Comparison of ENCODE assay signal across 27 cellular contexts in genomic region chr2:217990389-217990788, GRCh38.
"Had no signal": no experiment of that assay in that cellular context is flagged by ENCODE, and none has a peak within 500 bp of the region (broad histone marks: within the 10 kb centered on the region; RNA-seq: fewer than 3 reads in every experiment).

No MANE protein-coding gene starts in this region.

- DNase-seq: dermis blood vessel endothelial cell; effector memory CD4-positive, alpha-beta T cell; erythroblast; esophagus squamous epithelium; foreskin melanocyte; hypothalamus; immature natural killer cell; islet precursor cell; kidney glomerular epithelial cell; left colon; natural killer cell; stimulated activated CD4-positive, alpha-beta T cell treated with anti-CD3 and anti-CD28 coated beads, Interleukin-4, amount 100 ng/mL, for 4 hours; stimulated activated naive B cell treated with anti-CD40 and anti-IgM and Interleukin-4, amounts not matched to agents 10 μg/mL and 1 μg/mL and 100 μg/mL, for 72 hours had no signal

- FAIRE-seq: endometrium had no signal

- H3K4me1 Mint-ChIP-seq: immature natural killer cell had no signal

- H3K27ac Mint-ChIP-seq: immature natural killer cell; memory B cell; natural killer cell; stimulated activated naive B cell treated with anti-CD40 and anti-IgM and Interleukin-4, amounts not matched to agents 10 μg/mL and 1 μg/mL and 100 μg/mL, for 72 hours; stimulated activated naive CD8-positive, alpha-beta T cell treated with anti-CD3 and anti-CD28 coated beads, Interleukin-15, Interleukin-2, amounts not matched to agents 100 ng/mL and 50 ng/mL, for 24 hours had no signal

- ATAC-seq: left colon; natural killer cell; stimulated activated naive B cell treated with anti-CD40 and anti-IgM and Interleukin-4, amounts not matched to agents 10 μg/mL and 1 μg/mL and 100 μg/mL, for 72 hours; upper lobe of right lung had no signal

- H3K4me3 Mint-ChIP-seq: immature natural killer cell; memory B cell; natural killer cell; neural crest cell; stimulated activated naive B cell treated with anti-CD40 and anti-IgM and Interleukin-4, amounts not matched to agents 10 μg/mL and 1 μg/mL and 100 μg/mL, for 72 hours; stimulated activated naive CD8-positive, alpha-beta T cell treated with anti-CD3 and anti-CD28 coated beads, Interleukin-15, Interleukin-2, amounts not matched to agents 100 ng/mL and 50 ng/mL, for 24 hours had no signal

- H3K4me3 ChIP-seq: coronary artery, esophagus squamous epithelium, lung, prostate gland, right atrium auricular region, skin epidermis, spleen, thoracic aorta, tibial nerve, upper lobe of right lung, vagina had no signal

- H3K27me3 ChIP-seq: esophagus squamous epithelium, right atrium auricular region, spleen, tibial nerve, upper lobe of right lung, vagina had no signal

- H3K27ac ChIP-seq: esophagus squamous epithelium, prostate gland, right atrium auricular region, spleen, thoracic aorta, tibial nerve, upper lobe of right lung had no signal

- H3K36me3 ChIP-seq: prostate gland, right atrium auricular region, spleen, tibial nerve, upper lobe of right lung, vagina had no signal

- H3K36me3 Mint-ChIP-seq: immature natural killer cell; memory B cell; natural killer cell; stimulated activated naive B cell treated with anti-CD40 and anti-IgM and Interleukin-4, amounts not matched to agents 10 μg/mL and 1 μg/mL and 100 μg/mL, for 72 hours had no signal

- H3K9me3 Mint-ChIP-seq: immature natural killer cell; memory B cell; natural killer cell; neural crest cell; stimulated activated naive B cell treated with anti-CD40 and anti-IgM and Interleukin-4, amounts not matched to agents 10 μg/mL and 1 μg/mL and 100 μg/mL, for 72 hours; stimulated activated naive CD8-positive, alpha-beta T cell treated with anti-CD3 and anti-CD28 coated beads, Interleukin-15, Interleukin-2, amounts not matched to agents 100 ng/mL and 50 ng/mL, for 24 hours had no signal

- H3K9me3 ChIP-seq: esophagus squamous epithelium, prostate gland, right atrium auricular region, spleen, thoracic aorta, tibial nerve, upper lobe of right lung, vagina had no signal
